7 cellular contexts compared by ENCODE assay signal in genomic region chr3:108589998-108590323, GRCh38. TPM values are rescaled to one million over a fixed set of nuclear protein-coding genes. Genes with fewer than 3 reads are reported as not detected.
DNase-seq lines count a peak whose midpoint lies in the region; ATAC-seq and TF ChIP-seq lines count a peak whose summit lies in the region.

No MANE protein-coding gene starts in this region.

- H3K4me3 ChIP-seq in iPS DF 6.9 (ENCODE audit: low read length) = peak overlapping the region; percentile 55; the same call in 1 of the 2 replicates

- peaks cover 39% of the 10 kb centered on the region for H3K36me3 Mint-ChIP-seq in activated CD8-positive, alpha-beta T cell treated with anti-CD3 and anti-CD28 coated beads, Interleukin-2, amount 10 ng/mL, durations not matched to agents 7 days and 5 days (ENCODE audit: low read depth)
- H3K36me3 Mint-ChIP-seq in stimulated activated memory B cell treated with anti-CD40 and anti-IgM and Interleukin-4, amounts not matched to agents 10 μg/mL and 1 μg/mL and 100 μg/mL, for 72 hours = no peaks in the 10 kb centered on the region

- H3K27ac ChIP-seq in iPS DF 6.9 (ENCODE audit: low read length) = no peak overlapping the region

- H3K4me1 ChIP-seq in iPS DF 6.9 (ENCODE audit: control insufficient read depth, insufficient read depth, low read length) = no peaks in the 10 kb centered on the region; the same call in 1 of the 2 replicates

- H3K9me3 ChIP-seq in iPS DF 6.9 (ENCODE audit: control insufficient read depth, insufficient read depth, low read length) = no peaks in the 10 kb centered on the region

- DNase-seq in HEK293T (ENCODE audit: extremely low spot score) (no peak), iPS DF 6.9 (ENCODE audit: low read depth, low spot score) (no peak), NCI-H187 treated with DMSO at 0.1 percent for 48 hours (lab: John Stamatoyannopoulos, UW) (no peak), G401 (ENCODE audit: low spot score) (no peak), SHP77 treated with DMSO at 0.1 percent for 48 hours (lab: John Stamatoyannopoulos, UW) (no peak)
- DNase-seq in activated CD8-positive, alpha-beta T cell treated with anti-CD3 and anti-CD28 coated beads, Interleukin-2, amount 10 ng/mL, durations not matched to agents 7 days and 5 days = no peak

- no peaks in the 10 kb centered on the region for H3K27me3 Mint-ChIP-seq in activated CD8-positive, alpha-beta T cell treated with anti-CD3 and anti-CD28 coated beads, Interleukin-2, amount 10 ng/mL, durations not matched to agents 7 days and 5 days (ENCODE audit: low read depth)
- no peaks in the 10 kb centered on the region for H3K27me3 Mint-ChIP-seq in stimulated activated memory B cell treated with anti-CD40 and anti-IgM and Interleukin-4, amounts not matched to agents 10 μg/mL and 1 μg/mL and 100 μg/mL, for 72 hours

- POLR2A ChIA-PET in HEK293T (lab: Yijun Ruan, JAX) = interaction anchor here (0.7 to 2.8 kb wide), 8 partner anchors 9 to 104 kb away, joined by 3 to 29 read pairs (median 4); no protein-coding TSS in a partner anchor
- POLR2A ChIA-PET in activated CD8-positive, alpha-beta T cell treated with anti-CD3 and anti-CD28 coated beads, Interleukin-2, amount 10 ng/mL, durations not matched to agents 7 days and 5 days (lab: Charles Lee) = interaction anchor here (0.5 to 5.8 kb wide), 20 partner anchors 9 to 1066 kb away, joined by 3 to 164 read pairs (median 4); partner anchors contain the start of gene TRAT1

- H3K36me3 ChIP-seq in iPS DF 6.9 (ENCODE audit: control insufficient read depth, insufficient read depth, low read length) = no peaks in the 10 kb centered on the region

- peaks cover 41% of the 10 kb centered on the region for H3K4me1 Mint-ChIP-seq in activated CD8-positive, alpha-beta T cell treated with anti-CD3 and anti-CD28 coated beads, Interleukin-2, amount 10 ng/mL, durations not matched to agents 7 days and 5 days (ENCODE audit: low read depth)
- H3K4me1 Mint-ChIP-seq in stimulated activated memory B cell treated with anti-CD40 and anti-IgM and Interleukin-4, amounts not matched to agents 10 μg/mL and 1 μg/mL and 100 μg/mL, for 72 hours = peaks cover 52% of the 10 kb centered on the region

- peak overlapping the region; percentile 100 for H3K4me3 Mint-ChIP-seq in activated CD8-positive, alpha-beta T cell treated with anti-CD3 and anti-CD28 coated beads, Interleukin-2, amount 10 ng/mL, durations not matched to agents 7 days and 5 days
- peak overlapping the region; percentile 98 for H3K4me3 Mint-ChIP-seq in stimulated activated memory B cell treated with anti-CD40 and anti-IgM and Interleukin-4, amounts not matched to agents 10 μg/mL and 1 μg/mL and 100 μg/mL, for 72 hours

- H3K9me3 Mint-ChIP-seq in activated CD8-positive, alpha-beta T cell treated with anti-CD3 and anti-CD28 coated beads, Interleukin-2, amount 10 ng/mL, durations not matched to agents 7 days and 5 days (ENCODE audit: insufficient read depth) = no peaks in the 10 kb centered on the region
- no peaks in the 10 kb centered on the region for H3K9me3 Mint-ChIP-seq in stimulated activated memory B cell treated with anti-CD40 and anti-IgM and Interleukin-4, amounts not matched to agents 10 μg/mL and 1 μg/mL and 100 μg/mL, for 72 hours

- H3K27me3 ChIP-seq in iPS DF 6.9 (ENCODE audit: control insufficient read depth, insufficient read depth, low read length) = no peaks in the 10 kb centered on the region

- in situ Hi-C loops in G401 (cut with HindIII; ENCODE audit: low sequenced_read_pairs) = no loop called here

- WGBS in iPS DF 6.9 (ENCODE audit: insufficient coverage, insufficient read length) = no CpG with 5 or more reads among the region's 11 CpGs

- CTCF ChIA-PET in HEK293T (lab: Yijun Ruan, JAX) = no interaction called here
- CTCF ChIA-PET in activated CD8-positive, alpha-beta T cell treated with anti-CD3 and anti-CD28 coated beads, Interleukin-2, amount 10 ng/mL, durations not matched to agents 7 days and 5 days (lab: Charles Lee) = interaction anchor here (0.8 to 5.6 kb wide), 9 partner anchors 12 to 516 kb away, joined by 3 to 77 read pairs (median 4); no protein-coding TSS in a partner anchor

- no peak for ATAC-seq in activated CD8-positive, alpha-beta T cell treated with anti-CD3 and anti-CD28 coated beads, Interleukin-2, amount 10 ng/mL, durations not matched to agents 7 days and 5 days
- no peak for ATAC-seq in stimulated activated memory B cell treated with anti-CD40 and anti-IgM and Interleukin-4, amounts not matched to agents 10 μg/mL and 1 μg/mL and 100 μg/mL, for 72 hours

- peak overlapping the region; percentile 99 for H3K27ac Mint-ChIP-seq in activated CD8-positive, alpha-beta T cell treated with anti-CD3 and anti-CD28 coated beads, Interleukin-2, amount 10 ng/mL, durations not matched to agents 7 days and 5 days
- H3K27ac Mint-ChIP-seq in stimulated activated memory B cell treated with anti-CD40 and anti-IgM and Interleukin-4, amounts not matched to agents 10 μg/mL and 1 μg/mL and 100 μg/mL, for 72 hours = peak overlapping the region; percentile 100

TF ChIP-seq in HEK293T, 16 proteins besides CTCF, POLR2A, EP300 and RAD21:
- TF ChIP-seq L3MBTL2 (conservative IDR thresholded peaks at IDR 0.05) (peak; percentile 2; the same call in 1 of the 2 replicates), ARNT (IDR thresholded peaks at IDR 0.05) (no peak), CTBP1 (IDR thresholded peaks at IDR 0.05; ENCODE audit: borderline replicate concordance) (no peak), PKNOX1 (IDR thresholded peaks at IDR 0.05) (peak; percentile 91)
TF ChIP-seq in HEK293T: peak in this region for 2.

RNA-seq across cellular contexts. Expression of gene DZIP3, which starts 0.4 kb away (rescaled TPM):
- total RNA-seq in activated CD8-positive, alpha-beta T cell treated with anti-CD3 and anti-CD28 coated beads, Interleukin-2, amount 10 ng/mL, durations not matched to agents 7 days and 5 days = 10 to 100 TPM; 20.5 to 20.8 TPM
- total RNA-seq in G401 (2014; rRNA removed; shearing (Covaris generic)) = 12.6 and 17.8 TPM in 2 replicates

RNA-seq across cellular contexts. Expression of gene CIP2A, which starts 0.7 kb away (rescaled TPM):
- total RNA-seq in activated CD8-positive, alpha-beta T cell treated with anti-CD3 and anti-CD28 coated beads, Interleukin-2, amount 10 ng/mL, durations not matched to agents 7 days and 5 days = 10 to 100 TPM; 58.5 to 64.3 TPM
- 30.2 and 34.3 TPM in 2 replicates for total RNA-seq in G401 (2014; rRNA removed; shearing (Covaris generic))
